In the genomic region with DNA sequence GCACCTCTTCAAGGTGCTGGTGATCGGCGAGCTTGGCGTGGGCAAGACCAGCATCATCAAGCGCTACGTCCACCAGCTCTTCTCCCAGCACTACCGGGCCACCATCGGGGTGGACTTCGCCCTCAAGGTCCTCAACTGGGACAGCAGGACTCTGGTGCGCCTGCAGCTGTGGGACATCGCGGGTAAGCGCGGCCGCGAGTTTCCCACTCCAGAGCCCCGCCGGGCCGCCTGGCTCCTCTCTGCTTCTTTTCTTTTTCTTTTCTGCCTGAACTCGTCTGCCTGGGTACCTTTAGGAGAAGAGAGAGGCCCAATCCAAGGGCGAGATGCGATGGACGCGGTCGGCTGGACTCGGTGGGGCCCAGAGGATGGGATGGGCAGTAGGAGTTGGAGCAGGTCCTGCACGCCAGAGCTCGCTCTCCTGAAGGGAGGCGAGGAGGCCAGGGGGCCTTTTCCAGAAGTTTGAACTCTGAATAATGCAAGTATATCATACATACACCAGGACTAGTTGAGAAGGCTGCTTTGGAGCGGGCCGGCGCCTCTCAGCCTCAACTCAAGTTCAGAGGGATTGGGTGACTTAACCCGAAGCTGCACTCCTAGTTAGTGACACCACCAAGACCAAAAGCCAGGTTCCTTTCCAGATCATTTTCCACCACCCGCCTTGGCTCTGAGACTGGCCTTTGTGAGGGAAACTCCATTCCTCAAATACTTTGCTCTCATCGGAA, we compare ENCODE assay signal across 8 cellular contexts. TPM values are rescaled to one million over a fixed set of nuclear protein-coding genes. Genes with fewer than 3 reads are reported as not detected.
DNase-seq lines count a peak whose midpoint lies in the region; ATAC-seq and TF ChIP-seq lines count a peak whose summit lies in the region.

No MANE protein-coding gene starts in this region.

- H3K36me3 ChIP-seq in HEK293 (ENCODE audit: control insufficient read depth in 2 of 2, insufficient read depth in 1 of 2, low read length in 2 of 2) = no peaks in the 10 kb centered on the region
- peaks cover 0 to under 1% (median 0%) of the 10 kb centered on the region in 6 donors for H3K36me3 ChIP-seq in spleen

- no peak for TF ChIP-seq POLR2A in spleen (IDR thresholded peaks at IDR 0.05)

- intact Hi-C loops in spleen (cut with DNase I; ENCODE audit: low total_unique reads) = no loop called here

- DNase-seq in DMS53 treated with DMSO at 0.1 percent for 48 hours (lab: John Stamatoyannopoulos, UW; ENCODE audit: unreplicated experiment) = peak; percentile 41
- DNase-seq in RPMI7951 (ENCODE audit: low read depth) = peak; percentile 60
- DNase-seq in choroid plexus epithelial cell (ENCODE audit: low read depth) = peak; percentile 53
- DNase-seq in kidney tubule cell (ENCODE audit: low spot score) = peak; percentile 62
- no peak for DNase-seq in spleen
- DNase-seq in NCI-H446 treated with DMSO at 0.1 percent for 48 hours (lab: John Stamatoyannopoulos, UW) = no peak

- POLR2A ChIA-PET in HEK293 (lab: Yijun Ruan, JAX) = interaction anchor here (0.6 to 1.3 kb wide), 4 partner anchors 50 to 235 kb away, joined by 3 to 6 read pairs (median 5); no protein-coding TSS in a partner anchor

- no peak for ATAC-seq in GM18519 (IDR thresholded peaks at IDR 0.05; ENCODE audit: low FRiP score, unreplicated experiment)

- CTCF ChIA-PET in HEK293 (lab: Yijun Ruan, JAX) = interaction anchor here (0.7 to 2.1 kb wide), 7 partner anchors 8 to 627 kb away, joined by 3 to 4 read pairs (median 3); no protein-coding TSS in a partner anchor

- H3K4me3 ChIP-seq in HEK293 (ENCODE audit: low read depth, low read length) (peak overlapping the region; percentile 85), choroid plexus epithelial cell (ENCODE audit: low read depth, low read length) (peak overlapping the region; percentile 88), spleen (peak overlapping the region; percentile 45 to 77 (median 58))

- H3K9me3 ChIP-seq in HEK293 (ENCODE audit: control insufficient read depth, insufficient read depth, low read depth, low read length) = no peaks in the 10 kb centered on the region
- H3K9me3 ChIP-seq in spleen = no peaks in the 10 kb centered on the region

- H3K4me1 ChIP-seq in HEK293 (ENCODE audit: control insufficient read depth, insufficient read depth, low read length) (peaks cover 9% of the 10 kb centered on the region), spleen (peaks cover 3 to 54% (median 23%) of the 10 kb centered on the region in 6 donors)

- 3 to 9% (median 5%) methylated on average over 34 of the region's 34 CpGs for WGBS in spleen, 5 donors

- TF ChIP-seq CTCF in HEK293 (tag by site-specific recombination; IDR thresholded peaks at IDR 0.05) (no peak), choroid plexus epithelial cell (conservative IDR thresholded peaks at IDR 0.05; ENCODE audit: low read depth, low read length) (no peak), spleen (IDR thresholded peaks at IDR 0.05 in 8 of 11, conservative IDR thresholded peaks at IDR 0.05 in 3 of 11) (no peak)

- peaks cover 0 to 26% (median 4%) of the 10 kb centered on the region in 7 donors for H3K27me3 ChIP-seq in spleen (replicated peaks in 1 of 7)

- H3K27ac ChIP-seq in HEK293 (ENCODE audit: extremely low read depth, low read depth, low read length) = peak overlapping the region; percentile 79
- peak overlapping the region; percentile 79 to 98 (median 96) for H3K27ac ChIP-seq in spleen

TF ChIP-seq in HEK293, 187 proteins besides CTCF, POLR2A, EP300 and RAD21 (continues in another document):
- TF ChIP-seq ZNF785 (tag by site-specific recombination; IDR thresholded peaks at IDR 0.05) (no peak), YY1 (tag by site-specific recombination; IDR thresholded peaks at IDR 0.05) (no peak), ZNF354C (tag by site-specific recombination; IDR thresholded peaks at IDR 0.05; ENCODE audit: borderline replicate concordance, low read depth) (no peak), HOXD13 (CRISPR knock-in tag; IDR thresholded peaks at IDR 0.05; ENCODE audit: borderline replicate concordance) (no peak), ZNF274 (IDR thresholded peaks at IDR 0.05; ENCODE audit: low read length) (no peak), ZNF274 (tag by site-specific recombination; IDR thresholded peaks at IDR 0.05; ENCODE audit: borderline replicate concordance) (no peak), PRDM1 (tag by site-specific recombination; IDR thresholded peaks at IDR 0.05) (no peak), SETDB1 (IDR thresholded peaks at IDR 0.05; ENCODE audit: insufficient read length, low read length) (no peak), ZNF350 (tag by site-specific recombination; IDR thresholded peaks at IDR 0.05) (no peak), ZNF76 (tag by site-specific recombination; IDR thresholded peaks at IDR 0.05; ENCODE audit: borderline replicate concordance, low read depth) (no peak), ZNF549 (tag by site-specific recombination; IDR thresholded peaks at IDR 0.05) (no peak), ZNF211 (tag by site-specific recombination; IDR thresholded peaks at IDR 0.05; ENCODE audit: low read depth) (no peak), ZNF184 (tag by site-specific recombination; IDR thresholded peaks at IDR 0.05) (no peak)
- TF ChIP-seq, protein P1, sequence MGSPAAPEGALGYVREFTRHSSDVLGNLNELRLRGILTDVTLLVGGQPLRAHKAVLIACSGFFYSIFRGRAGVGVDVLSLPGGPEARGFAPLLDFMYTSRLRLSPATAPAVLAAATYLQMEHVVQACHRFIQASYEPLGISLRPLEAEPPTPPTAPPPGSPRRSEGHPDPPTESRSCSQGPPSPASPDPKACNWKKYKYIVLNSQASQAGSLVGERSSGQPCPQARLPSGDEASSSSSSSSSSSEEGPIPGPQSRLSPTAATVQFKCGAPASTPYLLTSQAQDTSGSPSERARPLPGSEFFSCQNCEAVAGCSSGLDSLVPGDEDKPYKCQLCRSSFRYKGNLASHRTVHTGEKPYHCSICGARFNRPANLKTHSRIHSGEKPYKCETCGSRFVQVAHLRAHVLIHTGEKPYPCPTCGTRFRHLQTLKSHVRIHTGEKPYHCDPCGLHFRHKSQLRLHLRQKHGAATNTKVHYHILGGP (tag by site-specific recombination; IDR thresholded peaks at IDR 0.05) = no peak
- TF ChIP-seq, protein P2, sequence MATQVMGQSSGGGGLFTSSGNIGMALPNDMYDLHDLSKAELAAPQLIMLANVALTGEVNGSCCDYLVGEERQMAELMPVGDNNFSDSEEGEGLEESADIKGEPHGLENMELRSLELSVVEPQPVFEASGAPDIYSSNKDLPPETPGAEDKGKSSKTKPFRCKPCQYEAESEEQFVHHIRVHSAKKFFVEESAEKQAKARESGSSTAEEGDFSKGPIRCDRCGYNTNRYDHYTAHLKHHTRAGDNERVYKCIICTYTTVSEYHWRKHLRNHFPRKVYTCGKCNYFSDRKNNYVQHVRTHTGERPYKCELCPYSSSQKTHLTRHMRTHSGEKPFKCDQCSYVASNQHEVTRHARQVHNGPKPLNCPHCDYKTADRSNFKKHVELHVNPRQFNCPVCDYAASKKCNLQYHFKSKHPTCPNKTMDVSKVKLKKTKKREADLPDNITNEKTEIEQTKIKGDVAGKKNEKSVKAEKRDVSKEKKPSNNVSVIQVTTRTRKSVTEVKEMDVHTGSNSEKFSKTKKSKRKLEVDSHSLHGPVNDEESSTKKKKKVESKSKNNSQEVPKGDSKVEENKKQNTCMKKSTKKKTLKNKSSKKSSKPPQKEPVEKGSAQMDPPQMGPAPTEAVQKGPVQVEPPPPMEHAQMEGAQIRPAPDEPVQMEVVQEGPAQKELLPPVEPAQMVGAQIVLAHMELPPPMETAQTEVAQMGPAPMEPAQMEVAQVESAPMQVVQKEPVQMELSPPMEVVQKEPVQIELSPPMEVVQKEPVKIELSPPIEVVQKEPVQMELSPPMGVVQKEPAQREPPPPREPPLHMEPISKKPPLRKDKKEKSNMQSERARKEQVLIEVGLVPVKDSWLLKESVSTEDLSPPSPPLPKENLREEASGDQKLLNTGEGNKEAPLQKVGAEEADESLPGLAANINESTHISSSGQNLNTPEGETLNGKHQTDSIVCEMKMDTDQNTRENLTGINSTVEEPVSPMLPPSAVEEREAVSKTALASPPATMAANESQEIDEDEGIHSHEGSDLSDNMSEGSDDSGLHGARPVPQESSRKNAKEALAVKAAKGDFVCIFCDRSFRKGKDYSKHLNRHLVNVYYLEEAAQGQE (tag by site-specific recombination; IDR thresholded peaks at IDR 0.05) = no peak
- TF ChIP-seq, protein P3, sequence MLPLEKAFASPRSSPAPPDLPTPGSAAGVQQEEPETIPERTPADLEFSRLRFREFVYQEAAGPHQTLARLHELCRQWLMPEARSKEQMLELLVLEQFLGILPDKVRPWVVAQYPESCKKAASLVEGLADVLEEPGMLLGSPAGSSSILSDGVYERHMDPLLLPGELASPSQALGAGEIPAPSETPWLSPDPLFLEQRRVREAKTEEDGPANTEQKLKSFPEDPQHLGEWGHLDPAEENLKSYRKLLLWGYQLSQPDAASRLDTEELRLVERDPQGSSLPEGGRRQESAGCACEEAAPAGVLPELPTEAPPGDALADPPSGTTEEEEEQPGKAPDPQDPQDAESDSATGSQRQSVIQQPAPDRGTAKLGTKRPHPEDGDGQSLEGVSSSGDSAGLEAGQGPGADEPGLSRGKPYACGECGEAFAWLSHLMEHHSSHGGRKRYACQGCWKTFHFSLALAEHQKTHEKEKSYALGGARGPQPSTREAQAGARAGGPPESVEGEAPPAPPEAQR (tag by site-specific recombination; IDR thresholded peaks at IDR 0.05) = no peak

RNA-seq across cellular contexts. Expression of a gene that starts 0.5 kb away (rescaled TPM):
- 104 and 125 TPM in 2 replicates for total RNA-seq in RPMI7951 (2014; rRNA removed; shearing (Covaris generic))
- 10 to 100 TPM; 39.3 to 88.6 (median 51.3) TPM for total RNA-seq in spleen
- polyA plus RNA-seq in spleen = 10 to 100 TPM; 20.1 to 69.0 (median 35.6) TPM

RNA-seq across cellular contexts. Expression of a gene that starts 54.7 kb away (rescaled TPM):
- total RNA-seq in RPMI7951 (2014; rRNA removed; shearing (Covaris generic)) = not detected in 2 replicates
- total RNA-seq in spleen = under 1 TPM in 2 of 7 donors, not detected in 5; 0.28 to 0.52 TPM
- polyA plus RNA-seq in spleen = not detected

Comparison
In these comparisons a context has a peak if more than half of its experiments do, and no peak if none do; other contexts are left out.
1. DNase-seq: peak in DMS53 treated with DMSO at 0.1 percent for 48 hours (single experiment), RPMI7951 (single experiment), choroid plexus epithelial cell (single experiment) and kidney tubule cell (single experiment); none in spleen (single experiment) and NCI-H446 treated with DMSO at 0.1 percent for 48 hours (single experiment).
2. Peak in every context shown above with its lines, with median percentiles within 50 percentile points of each other: H3K4me3 ChIP-seq.